9 cellular contexts compared by ENCODE assay signal in genomic region chr2:145752091-145752806, GRCh38.
A peak's percentile ranks its signal among the peaks of the same experiment; 100 is the strongest.
DNase-seq lines count a peak whose midpoint lies in the region; ATAC-seq and TF ChIP-seq lines count a peak whose summit lies in the region.
"Had no signal": no experiment of that assay in that cellular context is flagged by ENCODE, and none has a peak within 500 bp of the region (broad histone marks: within the 10 kb centered on the region; RNA-seq: fewer than 3 reads in every experiment).

No MANE protein-coding gene starts in this region.

- H3K4me3 ChIP-seq in Karpas-422 (ENCODE audit: low read length) (peak overlapping the region; percentile 37; the same call in 1 of the 2 replicates), epithelial cell of proximal tubule (ENCODE audit: low read depth, low read length) (no peak overlapping the region)

- H4K20me1 ChIP-seq in Karpas-422 (ENCODE audit: insufficient read depth, low read depth, low read length), result no peaks in the 10 kb centered on the region

- peaks cover 56% of the 10 kb centered on the region for H3K4me1 ChIP-seq in Karpas-422 (ENCODE audit: low read length)

- peak; percentile 58 for DNase-seq in GF-D8 (lab: John Stamatoyannopoulos, UW)
- peak; percentile 91 for DNase-seq in H4 (ENCODE audit: low spot score)
- peak; percentile 88 for DNase-seq in Karpas-422
- DNase-seq in RPMI8226, result peak; percentile 4
- peak; percentile 45 for DNase-seq in epithelial cell of proximal tubule (ENCODE audit: low read depth)
- peak; percentile 81 for DNase-seq in myocyte (ENCODE audit: low read depth)
- no peak for DNase-seq in activated T-helper 2 cell treated with anti-CD3 and anti-CD28 coated beads, Interferon-gamma antibody, Interleukin-2, Interleukin-4, amounts not matched to agents 10 μg/mL and 5 μg/mL and 100 μg/mL, durations not matched to agents 14 hours and 24 hours and 36 hours (ENCODE audit: low spot score)
- DNase-seq in stimulated activated naive CD8-positive, alpha-beta T cell treated with anti-CD3 and anti-CD28 coated beads, Interleukin-15, Interleukin-2, amounts not matched to agents 100 U/mL and 50 U/mL, for 24 hours, result no peak
- DNase-seq: activated naive CD8-positive, alpha-beta T cell treated with anti-CD3 and anti-CD28 coated beads, Interleukin-2, amount 10 ng/mL, durations not matched to agents 7 days and 5 days had no signal

- peak overlapping the region; percentile 92 for H3K27ac ChIP-seq in Karpas-422 (ENCODE audit: low read length)

- peaks cover 12% of the 10 kb centered on the region for H3K27me3 Mint-ChIP-seq in activated T-helper 2 cell treated with anti-CD3 and anti-CD28 coated beads, Interferon-gamma antibody, Interleukin-2, Interleukin-4, amounts not matched to agents 10 μg/mL and 5 μg/mL and 100 μg/mL, durations not matched to agents 14 hours and 24 hours and 36 hours (ENCODE audit: low read depth)

- ATAC-seq in stimulated activated naive CD8-positive, alpha-beta T cell treated with anti-CD3 and anti-CD28 coated beads, Interleukin-15, Interleukin-2, amounts not matched to agents 100 U/mL and 50 U/mL, for 24 hours, result no peak

- no peaks in the 10 kb centered on the region for H3K9me2 ChIP-seq in Karpas-422 (replicated peaks; ENCODE audit: insufficient read depth, low read length)

- peak overlapping the region; percentile 78 for H2AFZ ChIP-seq in Karpas-422 (ENCODE audit: low read length)

- intact Hi-C loops in activated T-helper 2 cell treated with anti-CD3 and anti-CD28 coated beads, Interferon-gamma antibody, Interleukin-2, Interleukin-4, amounts not matched to agents 10 μg/mL and 5 μg/mL and 100 μg/mL, durations not matched to agents 14 hours and 24 hours and 36 hours (cut with micrococcal nuclease), result loop anchor here (2.0 kb wide), 1 partner anchor 493 kb away; no protein-coding TSS in a partner anchor

- no peaks in the 10 kb centered on the region for H3K79me2 ChIP-seq in Karpas-422 (ENCODE audit: low read length)

- H3K27ac Mint-ChIP-seq in activated T-helper 2 cell treated with anti-CD3 and anti-CD28 coated beads, Interferon-gamma antibody, Interleukin-2, Interleukin-4, amounts not matched to agents 10 μg/mL and 5 μg/mL and 100 μg/mL, durations not matched to agents 14 hours and 24 hours and 36 hours, result no peak overlapping the region
- H3K27ac Mint-ChIP-seq: activated naive CD8-positive, alpha-beta T cell treated with anti-CD3 and anti-CD28 coated beads, Interleukin-2, amount 10 ng/mL, durations not matched to agents 7 days and 5 days had no signal

- no peaks in the 10 kb centered on the region for H3K36me3 Mint-ChIP-seq in activated T-helper 2 cell treated with anti-CD3 and anti-CD28 coated beads, Interferon-gamma antibody, Interleukin-2, Interleukin-4, amounts not matched to agents 10 μg/mL and 5 μg/mL and 100 μg/mL, durations not matched to agents 14 hours and 24 hours and 36 hours (ENCODE audit: low read depth)
- H3K36me3 Mint-ChIP-seq: activated naive CD8-positive, alpha-beta T cell treated with anti-CD3 and anti-CD28 coated beads, Interleukin-2, amount 10 ng/mL, durations not matched to agents 7 days and 5 days had no signal

- H3K36me3 ChIP-seq in Karpas-422 (ENCODE audit: insufficient read depth, low read length), result no peaks in the 10 kb centered on the region

- H3K4me3 Mint-ChIP-seq in activated T-helper 2 cell treated with anti-CD3 and anti-CD28 coated beads, Interferon-gamma antibody, Interleukin-2, Interleukin-4, amounts not matched to agents 10 μg/mL and 5 μg/mL and 100 μg/mL, durations not matched to agents 14 hours and 24 hours and 36 hours (ENCODE audit: low read depth), result no peak overlapping the region
- H3K4me3 Mint-ChIP-seq: activated naive CD8-positive, alpha-beta T cell treated with anti-CD3 and anti-CD28 coated beads, Interleukin-2, amount 10 ng/mL, durations not matched to agents 7 days and 5 days had no signal

- no peaks in the 10 kb centered on the region for H3K9me3 ChIP-seq in Karpas-422 (ENCODE audit: low read length)

- H3K4me2 ChIP-seq in Karpas-422 (ENCODE audit: low read depth, low read length, poor library complexity, severe bottlenecking), result peak overlapping the region; percentile 70

- H3K9ac ChIP-seq in Karpas-422 (ENCODE audit: low read length), result peak overlapping the region; percentile 52

- no peaks in the 10 kb centered on the region for H3K27me3 ChIP-seq in Karpas-422 (ENCODE audit: low read length)

- peak; percentile 83 for TF ChIP-seq CTCF in epithelial cell of proximal tubule (conservative IDR thresholded peaks at IDR 0.05; ENCODE audit: low read depth, low read length)

- no peaks in the 10 kb centered on the region for H3K9me3 Mint-ChIP-seq in activated T-helper 2 cell treated with anti-CD3 and anti-CD28 coated beads, Interferon-gamma antibody, Interleukin-2, Interleukin-4, amounts not matched to agents 10 μg/mL and 5 μg/mL and 100 μg/mL, durations not matched to agents 14 hours and 24 hours and 36 hours
- H3K9me3 Mint-ChIP-seq: activated naive CD8-positive, alpha-beta T cell treated with anti-CD3 and anti-CD28 coated beads, Interleukin-2, amount 10 ng/mL, durations not matched to agents 7 days and 5 days had no signal

- peaks cover 23% of the 10 kb centered on the region for H3K4me1 Mint-ChIP-seq in activated T-helper 2 cell treated with anti-CD3 and anti-CD28 coated beads, Interferon-gamma antibody, Interleukin-2, Interleukin-4, amounts not matched to agents 10 μg/mL and 5 μg/mL and 100 μg/mL, durations not matched to agents 14 hours and 24 hours and 36 hours (ENCODE audit: low read depth)
- H3K4me1 Mint-ChIP-seq: activated naive CD8-positive, alpha-beta T cell treated with anti-CD3 and anti-CD28 coated beads, Interleukin-2, amount 10 ng/mL, durations not matched to agents 7 days and 5 days had no signal

Comparison
In these comparisons a context has a peak if more than half of its experiments do, and no peak if none do; other contexts are left out.
1. DNase-seq: peak in GF-D8 (single experiment), H4 (single experiment), Karpas-422 (single experiment), RPMI8226 (single experiment), epithelial cell of proximal tubule (single experiment) and myocyte (single experiment); none in activated T-helper 2 cell treated with anti-CD3 and anti-CD28 coated beads, Interferon-gamma antibody, Interleukin-2, Interleukin-4, amounts not matched to agents 10 μg/mL and 5 μg/mL and 100 μg/mL, durations not matched to agents 14 hours and 24 hours and 36 hours (single experiment) and stimulated activated naive CD8-positive, alpha-beta T cell treated with anti-CD3 and anti-CD28 coated beads, Interleukin-15, Interleukin-2, amounts not matched to agents 100 U/mL and 50 U/mL, for 24 hours (single experiment).